8 cellular contexts compared by ENCODE assay signal in genomic region chr5:129135633-129136032, GRCh38. TPM values are rescaled to one million over a fixed set of nuclear protein-coding genes. Genes with fewer than 3 reads are reported as not detected.
DNase-seq lines count a peak whose midpoint lies in the region; ATAC-seq lines count a peak whose summit lies in the region.

No MANE protein-coding gene starts in this region.

- no peak overlapping the region for H3K4me3 ChIP-seq in CD4-positive, alpha-beta memory T cell (ENCODE audit: low read length in 2 of 2)
- H3K4me3 ChIP-seq in CD8-positive, alpha-beta memory T cell (ENCODE audit: low read length): no peak overlapping the region

- no peaks in the 10 kb centered on the region for H3K9me3 Mint-ChIP-seq in CD4-positive, alpha-beta memory T cell
- peaks cover 0 to 2% (median 0%) of the 10 kb centered on the region in 5 donors for H3K9me3 Mint-ChIP-seq in CD8-positive, alpha-beta memory T cell

- H3K27me3 ChIP-seq in CD4-positive, alpha-beta memory T cell (ENCODE audit: insufficient read depth, low read length): no peaks in the 10 kb centered on the region
- H3K27me3 ChIP-seq in CD8-positive, alpha-beta memory T cell (ENCODE audit: insufficient read depth, low read length, poor library complexity, severe bottlenecking): no peaks in the 10 kb centered on the region

- H3K36me3 Mint-ChIP-seq in CD4-positive, alpha-beta memory T cell: no peaks in the 10 kb centered on the region
- no peaks in the 10 kb centered on the region for H3K36me3 Mint-ChIP-seq in T-helper 17 cell (ENCODE audit: low read depth)
- no peaks in the 10 kb centered on the region for H3K36me3 Mint-ChIP-seq in CD8-positive, alpha-beta memory T cell

- DNase-seq in CD4-positive, alpha-beta memory T cell: peak in 4 of 5 donors; percentile 6 to 10 (median 8)
- DNase-seq in T-helper 17 cell: no peak
- no peak for DNase-seq in glomerular visceral epithelial cell (ENCODE audit: extremely low spot score)
- no peak for DNase-seq in CD8-positive, alpha-beta memory T cell

- intact Hi-C loops in CD4-positive, alpha-beta memory T cell (cut with micrococcal nuclease): loop anchor here (2.0 to 5.0 kb wide), 2 partner anchors 231 to 923 kb away; no protein-coding TSS in a partner anchor

- no peak overlapping the region for H3K27ac Mint-ChIP-seq in CD4-positive, alpha-beta memory T cell
- no peak overlapping the region for H3K27ac Mint-ChIP-seq in T-helper 17 cell
- H3K27ac Mint-ChIP-seq in CD8-positive, alpha-beta memory T cell: no peak overlapping the region

- peaks cover 0 to 1% of the 10 kb centered on the region in 2 donors for H3K27me3 Mint-ChIP-seq in CD4-positive, alpha-beta memory T cell
- no peaks in the 10 kb centered on the region for H3K27me3 Mint-ChIP-seq in T-helper 17 cell
- H3K27me3 Mint-ChIP-seq in CD8-positive, alpha-beta memory T cell: no peaks in the 10 kb centered on the region

- no peaks in the 10 kb centered on the region for H3K9me3 ChIP-seq in CD4-positive, alpha-beta memory T cell (ENCODE audit: control insufficient read depth in 1 of 2, low read length in 2 of 2)
- H3K9me3 ChIP-seq in T-helper 17 cell (ENCODE audit: control insufficient read depth, low read length, poor library complexity, severe bottlenecking): no peaks in the 10 kb centered on the region
- H3K9me3 ChIP-seq in CD8-positive, alpha-beta memory T cell (ENCODE audit: low read length): no peaks in the 10 kb centered on the region

- peak; percentile 90 for ATAC-seq in GM18867 (IDR thresholded peaks at IDR 0.05; ENCODE audit: unreplicated experiment)
- ATAC-seq in HG02970 (IDR thresholded peaks at IDR 0.05; ENCODE audit: low FRiP score, unreplicated experiment): peak; percentile 53
- peak; percentile 47 for ATAC-seq in T-helper 17 cell
- ATAC-seq in HG03045 (IDR thresholded peaks at IDR 0.05; ENCODE audit: unreplicated experiment): no peak
- no peak for ATAC-seq in HG02763 (IDR thresholded peaks at IDR 0.05; ENCODE audit: unreplicated experiment)

- H3K4me1 ChIP-seq in CD4-positive, alpha-beta memory T cell (ENCODE audit: insufficient read depth, low read length): no peaks in the 10 kb centered on the region
- no peaks in the 10 kb centered on the region for H3K4me1 ChIP-seq in CD8-positive, alpha-beta memory T cell (ENCODE audit: insufficient read depth, low read length)

- no peaks in the 10 kb centered on the region for H3K4me1 Mint-ChIP-seq in CD4-positive, alpha-beta memory T cell
- no peaks in the 10 kb centered on the region for H3K4me1 Mint-ChIP-seq in T-helper 17 cell
- no peaks in the 10 kb centered on the region for H3K4me1 Mint-ChIP-seq in CD8-positive, alpha-beta memory T cell

- H3K36me3 ChIP-seq in CD4-positive, alpha-beta memory T cell (ENCODE audit: insufficient read depth, low read length): no peaks in the 10 kb centered on the region
- no peaks in the 10 kb centered on the region for H3K36me3 ChIP-seq in CD8-positive, alpha-beta memory T cell (ENCODE audit: insufficient read depth, low read length)

- no peak overlapping the region for H3K27ac ChIP-seq in CD4-positive, alpha-beta memory T cell (ENCODE audit: low read depth, low read length)
- no peak overlapping the region for H3K27ac ChIP-seq in CD8-positive, alpha-beta memory T cell (ENCODE audit: low read depth, low read length)

- POLR2A ChIA-PET in CD4-positive, alpha-beta memory T cell (lab: Charles Lee; ENCODE audit: partially characterized antibody): no interaction called here
- POLR2A ChIA-PET in CD8-positive, alpha-beta memory T cell (lab: Charles Lee): no interaction called here

- CTCF ChIA-PET in CD4-positive, alpha-beta memory T cell (lab: Charles Lee; ENCODE audit: partially characterized antibody): interaction anchor here (1.4 kb wide), 1 partner anchor 9 kb away, joined by 3 read pairs; no protein-coding TSS in a partner anchor
- CTCF ChIA-PET in CD8-positive, alpha-beta memory T cell (lab: Charles Lee): interaction anchor here (1.1 kb wide), 1 partner anchor 229 kb away, joined by 4 read pairs; no protein-coding TSS in a partner anchor

- H3K4me3 Mint-ChIP-seq in CD4-positive, alpha-beta memory T cell: no peak overlapping the region
- H3K4me3 Mint-ChIP-seq in T-helper 17 cell: no peak overlapping the region
- H3K4me3 Mint-ChIP-seq in CD8-positive, alpha-beta memory T cell: no peak overlapping the region

RNA-seq across cellular contexts. Expression of gene ISOC1, which starts 41.1 kb away (rescaled TPM):
- total RNA-seq in CD4-positive, alpha-beta memory T cell: 10 to 100 TPM; 13.7 to 16.6 TPM
- polyA plus RNA-seq in CD4-positive, alpha-beta memory T cell: 10 to 100 TPM; 28.0 to 36.1 TPM
- 10 to 100 TPM; 10.1 to 12.3 TPM for total RNA-seq in T-helper 17 cell
- total RNA-seq in CD8-positive, alpha-beta memory T cell: 10 to 100 TPM; 22.7 to 24.7 TPM
- polyA plus RNA-seq in CD8-positive, alpha-beta memory T cell: 33.0 TPM

Comparison
In these comparisons a context has a peak if more than half of its experiments do, and no peak if none do; other contexts are left out.
1. DNase-seq: peak in CD4-positive, alpha-beta memory T cell (4 of 5); none in T-helper 17 cell (0 of 3), glomerular visceral epithelial cell (single experiment) and CD8-positive, alpha-beta memory T cell (0 of 5).
2. ATAC-seq: peak in GM18867 (single experiment), HG02970 (single experiment) and T-helper 17 cell (single experiment); none in HG03045 (single experiment) and HG02763 (single experiment).